Comparison of ENCODE assay signal across 5 cellular contexts in genomic region chr6:70771351-70771750, GRCh38.
DNase-seq lines count a peak whose midpoint lies in the region; FAIRE-seq and TF ChIP-seq lines count a peak whose summit lies in the region.
"Not testable (repeated sequence)": the region's sequence is repeated elsewhere in the genome, so short reads cannot be mapped to it uniquely, and the experiment has no call there.

No MANE protein-coding gene starts in this region.

- not testable (repeated sequence) for H3K27me3 Mint-ChIP-seq in endothelial cell (ENCODE audit: unreplicated experiment); neural crest cell (ENCODE audit: low read depth)

- H3K36me3 ChIP-seq in kidney (ENCODE audit: control insufficient read depth in 1 of 2, insufficient read depth in 2 of 2, low read length in 2 of 2): not testable (repeated sequence)

- H3K9me3 ChIP-seq in kidney (ENCODE audit: control insufficient read depth in 1 of 2, low read length in 2 of 2): not testable (repeated sequence)

- H3K4me3 ChIP-seq in kidney (ENCODE audit: low read length in 2 of 2): not testable (repeated sequence)

- not testable (repeated sequence) for H3K4me1 ChIP-seq in kidney (ENCODE audit: control insufficient read depth in 1 of 2, insufficient read depth in 1 of 2, low read depth in 1 of 2, low read length in 2 of 2)

- H3K27ac Mint-ChIP-seq in endothelial cell (ENCODE audit: unreplicated experiment): not testable (repeated sequence)
- peak overlapping the region; percentile 82 for H3K27ac Mint-ChIP-seq in neural crest cell (ENCODE audit: unreplicated experiment)

- H3K4me1 Mint-ChIP-seq in endothelial cell (ENCODE audit: unreplicated experiment); neural crest cell: not testable (repeated sequence)

- TF ChIP-seq CTCF in endothelial cell (IDR thresholded peaks at IDR 0.05; ENCODE audit: unreplicated experiment); kidney (IDR thresholded peaks at IDR 0.05; ENCODE audit: borderline replicate concordance, extremely low read depth, insufficient read depth); neural crest cell (conservative IDR thresholded peaks at IDR 0.05): not testable (repeated sequence)

- not testable (repeated sequence) for H3K9me3 Mint-ChIP-seq in endothelial cell (ENCODE audit: unreplicated experiment)
- H3K9me3 Mint-ChIP-seq in neural crest cell: peaks cover 10% of the 10 kb centered on the region

- DNase-seq in NCI-H2171 (lab: John Stamatoyannopoulos, UW) (peak; percentile 1), NCI-H69 (lab: John Stamatoyannopoulos, UW) (peak; percentile 71), kidney (peak; percentile 59)
- DNase-seq in endothelial cell (ENCODE audit: low spot score); neural crest cell (ENCODE audit: low read depth, low spot score): not testable (repeated sequence)

- H3K36me3 Mint-ChIP-seq in endothelial cell (ENCODE audit: low read depth, unreplicated experiment): peaks cover 15% of the 10 kb centered on the region
- peaks cover 28% of the 10 kb centered on the region for H3K36me3 Mint-ChIP-seq in neural crest cell (ENCODE audit: low read depth)

- H3K27ac ChIP-seq in kidney (ENCODE audit: low read depth in 2 of 2, low read length in 2 of 2): not testable (repeated sequence)

- H3K4me3 Mint-ChIP-seq in endothelial cell (ENCODE audit: unreplicated experiment): peak overlapping the region; percentile 43
- H3K4me3 Mint-ChIP-seq in neural crest cell: not testable (repeated sequence)

- H3K9ac ChIP-seq in kidney (ENCODE audit: low read length in 2 of 2): not testable (repeated sequence)

- intact Hi-C loops in kidney (cut with DNase I): not testable (repeated sequence)

- not testable (repeated sequence) for FAIRE-seq in kidney (lab: Jason Lieb, UNC)
